Comparison of ENCODE assay signal across 1 cellular context in genomic region chr3:122414391-122414790, GRCh38.
TF ChIP-seq lines count a peak whose summit lies in the region.

No MANE protein-coding gene starts in this region.

TF ChIP-seq in GM12878, 131 proteins besides CTCF, POLR2A, EP300 and RAD21:
- TF ChIP-seq STAT3 (IDR thresholded peaks at IDR 0.05; ENCODE audit: low read depth, low read length) (no peak), ATF3 (IDR thresholded peaks at IDR 0.05; ENCODE audit: borderline replicate concordance, extremely low read depth, low read depth, low read length) (no peak), BMI1 (IDR thresholded peaks at IDR 0.05; ENCODE audit: borderline replicate concordance) (no peak), TARDBP (IDR thresholded peaks at IDR 0.05; ENCODE audit: borderline replicate concordance) (no peak), SRF (IDR thresholded peaks at IDR 0.05; ENCODE audit: low read depth in 2 of 2, low read length in 2 of 2) (no peak), STAT1 (conservative IDR thresholded peaks at IDR 0.05) (no peak), HSF1 (IDR thresholded peaks at IDR 0.05; ENCODE audit: low read depth, low read length) (no peak), YY1 (IDR thresholded peaks at IDR 0.05; ENCODE audit: low read depth, low read length) (no peak), BCL3 (IDR thresholded peaks at IDR 0.05; ENCODE audit: borderline replicate concordance, insufficient read depth, low read depth, low read length, poor library complexity, severe bottlenecking) (no peak), FOXM1 (IDR thresholded peaks at IDR 0.05; ENCODE audit: low read depth, low read length) (no peak), ZNF592 (IDR thresholded peaks at IDR 0.05) (no peak)
TF ChIP-seq in GM12878: peak in this region for 0.
